8 cellular contexts compared by ENCODE assay signal in genomic region chr12:57523706-57524614, GRCh38. TPM values are rescaled to one million over a fixed set of nuclear protein-coding genes. Genes with fewer than 3 reads are reported as not detected.
A peak's percentile ranks its signal among the peaks of the same experiment; 100 is the strongest.
DNase-seq lines count a peak whose midpoint lies in the region; ATAC-seq and TF ChIP-seq lines count a peak whose summit lies in the region.

No MANE protein-coding gene starts in this region.

- H3K36me3 Mint-ChIP-seq in naive thymus-derived CD4-positive, alpha-beta T cell = peaks cover 0 to 8% (median 0%) of the 10 kb centered on the region in 5 donors

- peaks cover 30 to 47% (median 41%) of the 10 kb centered on the region in 7 donors for H3K4me1 Mint-ChIP-seq in naive thymus-derived CD4-positive, alpha-beta T cell

- H3K9me3 ChIP-seq in naive thymus-derived CD4-positive, alpha-beta T cell (ENCODE audit: control insufficient read depth in 2 of 3, low read length in 3 of 3) = no peaks in the 10 kb centered on the region

- peaks cover 30 to 32% of the 10 kb centered on the region in 2 donors for H3K4me1 ChIP-seq in naive thymus-derived CD4-positive, alpha-beta T cell (ENCODE audit: control insufficient read depth in 2 of 2, insufficient read depth in 2 of 2, low read length in 2 of 2)

- H3K36me3 ChIP-seq in naive thymus-derived CD4-positive, alpha-beta T cell (ENCODE audit: control insufficient read depth in 2 of 3, insufficient read depth in 3 of 3, low read length in 3 of 3) = peaks cover 0 to 50% (median 14%) of the 10 kb centered on the region in 3 experiments

- POLR2A ChIA-PET in naive thymus-derived CD4-positive, alpha-beta T cell (lab: Charles Lee) = interaction anchor here (0.7 to 2.6 kb wide), 14 partner anchors 8 to 64 kb away, joined by 3 to 15 read pairs (median 4); partner anchors contain the start of genes ARHGAP9 and DCTN2

- peaks cover 0 to 14% (median 0%) of the 10 kb centered on the region in 11 donors for H3K9me3 Mint-ChIP-seq in naive thymus-derived CD4-positive, alpha-beta T cell

- H3K4me3 ChIP-seq in AG10803 (ENCODE audit: low read length) = peak overlapping the region; percentile 89
- H3K4me3 ChIP-seq in LNCaP clone FGC (ENCODE audit: low read depth, low read length) = peak overlapping the region; percentile 90
- peak overlapping the region; percentile 79 for H3K4me3 ChIP-seq in choroid plexus epithelial cell (ENCODE audit: low read depth, low read length)
- H3K4me3 ChIP-seq in naive thymus-derived CD4-positive, alpha-beta T cell (ENCODE audit: low read length) = peak overlapping the region; percentile 58

- TF ChIP-seq CTCF in AG10803 (conservative IDR thresholded peaks at IDR 0.05; ENCODE audit: low read length) = no peak
- TF ChIP-seq CTCF in LNCaP clone FGC (IDR thresholded peaks at IDR 0.05; ENCODE audit: control insufficient read depth, extremely low read depth, insufficient read depth) = no peak
- TF ChIP-seq CTCF in choroid plexus epithelial cell (conservative IDR thresholded peaks at IDR 0.05; ENCODE audit: low read depth, low read length) = no peak

- peaks cover 0 to 7% (median 0%) of the 10 kb centered on the region in 5 donors for H3K27me3 Mint-ChIP-seq in naive thymus-derived CD4-positive, alpha-beta T cell

- no peak for ATAC-seq in naive thymus-derived CD4-positive, alpha-beta T cell
- no peak for ATAC-seq in GM21576 (IDR thresholded peaks at IDR 0.05; ENCODE audit: unreplicated experiment)
- no peak for ATAC-seq in GM21717 (IDR thresholded peaks at IDR 0.05; ENCODE audit: unreplicated experiment)
- no peak for ATAC-seq in GM19351 (IDR thresholded peaks at IDR 0.05; ENCODE audit: unreplicated experiment)

- DNase-seq in AG10803 (ENCODE audit: low read depth) (no peak), LNCaP clone FGC (ENCODE audit: low read depth) (no peak), choroid plexus epithelial cell (ENCODE audit: low read depth) (no peak)
- peak in 2 of 9 donors; percentile 12 to 48 for DNase-seq in naive thymus-derived CD4-positive, alpha-beta T cell
- no peak for DNase-seq in NK-92 treated with Interleukin-12 subunit alpha and Interleukin-12 subunit beta, amount 100 ng/mL, for 24 hours (lab: John Stamatoyannopoulos, UW)

- CTCF ChIA-PET in naive thymus-derived CD4-positive, alpha-beta T cell (lab: Charles Lee) = interaction anchor here (0.9 to 2.0 kb wide), 6 partner anchors 15 to 101 kb away, joined by 3 to 7 read pairs (median 4); partner anchors contain the start of gene GLI1

- H3K27ac Mint-ChIP-seq in naive thymus-derived CD4-positive, alpha-beta T cell = peak overlapping the region; percentile 82 to 96 (median 93)

- intact Hi-C loops in naive thymus-derived CD4-positive, alpha-beta T cell (cut with micrococcal nuclease) = loop anchor here (2.0 to 10.0 kb wide), 7 partner anchors 59 to 1707 kb away; partner anchors contain the start of genes DGKA (in 1 of the 2), NAB2 (in 1 of the 2), NACA (in 1 of the 2) and RPL41 (in 1 of the 2)

- H3K4me3 Mint-ChIP-seq in naive thymus-derived CD4-positive, alpha-beta T cell = peak overlapping the region; percentile 90 to 99 (median 92)

- H3K27ac ChIP-seq in naive thymus-derived CD4-positive, alpha-beta T cell (ENCODE audit: low read depth, low read length) = peak overlapping the region; percentile 91

- H3K27me3 ChIP-seq in naive thymus-derived CD4-positive, alpha-beta T cell (ENCODE audit: control insufficient read depth in 2 of 2, insufficient read depth in 2 of 2, low read length in 2 of 2) = no peaks in the 10 kb centered on the region

RNA-seq across cellular contexts. Expression of gene MBD6, which starts 1.3 kb away (rescaled TPM):
- total RNA-seq in naive thymus-derived CD4-positive, alpha-beta T cell = 100 to 1,000 TPM in 4 of 5 experiments, 10 to 100 TPM in 1; 85.2 to 127 (median 120) TPM
- polyA plus RNA-seq in naive thymus-derived CD4-positive, alpha-beta T cell = 1 to 10 TPM in 1 of 2 donors, under 1 TPM in 1; 0.50 to 1.0 TPM

RNA-seq across cellular contexts. Expression of gene DDIT3, which starts 3.6 kb away (rescaled TPM):
- total RNA-seq in naive thymus-derived CD4-positive, alpha-beta T cell = 100 to 1,000 TPM in 1 of 5 experiments, 10 to 100 TPM in 4; 19.6 to 124 (median 51.6) TPM
- polyA plus RNA-seq in naive thymus-derived CD4-positive, alpha-beta T cell = 10 to 100 TPM; 15.9 to 23.1 TPM

RNA-seq across cellular contexts. Expression of gene DCTN2, which starts 23.0 kb away (rescaled TPM):
- 10 to 100 TPM; 52.1 to 78.8 (median 63.0) TPM for total RNA-seq in naive thymus-derived CD4-positive, alpha-beta T cell
- 10 to 100 TPM; 53.9 to 78.8 TPM for polyA plus RNA-seq in naive thymus-derived CD4-positive, alpha-beta T cell

RNA-seq across cellular contexts. Expression of gene KIF5A, which starts 25.9 kb away (rescaled TPM):
- 1 to 10 TPM in 4 of 5 experiments, under 1 TPM in 1; 0.95 to 1.7 (median 1.0) TPM for total RNA-seq in naive thymus-derived CD4-positive, alpha-beta T cell
- under 1 TPM; 0.06 to 0.09 TPM for polyA plus RNA-seq in naive thymus-derived CD4-positive, alpha-beta T cell

RNA-seq across cellular contexts. Expression of gene MARS1, which starts 36.1 kb away (rescaled TPM):
- total RNA-seq in naive thymus-derived CD4-positive, alpha-beta T cell = 100 to 1,000 TPM; 178 to 229 (median 197) TPM
- 100 to 1,000 TPM in 1 of 2 donors, 10 to 100 TPM in 1; 86.0 to 118 TPM for polyA plus RNA-seq in naive thymus-derived CD4-positive, alpha-beta T cell
